16 cellular contexts compared by ENCODE assay signal in the genomic region with DNA sequence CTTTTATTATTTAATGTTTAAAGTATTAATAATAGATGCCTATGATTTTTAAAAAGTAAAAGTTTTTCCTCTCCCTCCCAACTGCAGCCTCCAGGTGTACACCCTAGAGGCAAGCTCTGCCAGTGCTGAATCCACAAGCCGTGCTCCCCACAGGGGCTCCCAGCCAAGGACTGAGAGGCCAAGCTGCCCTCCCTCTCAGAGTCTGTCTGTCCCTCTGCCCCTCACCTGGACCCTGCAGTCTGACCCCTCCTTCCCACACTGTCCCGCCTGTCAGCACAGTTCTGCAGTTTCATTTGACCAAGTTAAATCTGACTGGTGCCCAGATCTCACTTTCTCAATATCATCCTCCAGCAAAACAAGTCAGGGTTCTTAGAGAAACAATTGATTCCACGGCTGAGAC. TPM values are rescaled to one million over a fixed set of nuclear protein-coding genes. Genes with fewer than 3 reads are reported as not detected.
"Had no signal": no experiment of that assay in that cellular context is flagged by ENCODE, and none has a peak within 500 bp of the region (broad histone marks: within the 10 kb centered on the region; RNA-seq: fewer than 3 reads in every experiment).

No MANE protein-coding gene starts in this region.

- H3K4me3 ChIP-seq: ovary, thyroid gland, uterus had no signal

- ATAC-seq: stimulated activated memory B cell treated with anti-CD40 and anti-IgM and Interleukin-4, amounts not matched to agents 10 μg/mL and 1 μg/mL and 100 μg/mL, for 72 hours; T-cell had no signal

- H3K27me3 Mint-ChIP-seq: activated naive CD4-positive, alpha-beta T cell treated with anti-CD3 and anti-CD28 coated beads, Interleukin-2, amount 50 U/mL, for 24 hours; stimulated activated memory B cell treated with anti-CD40 and anti-IgM and Interleukin-4, amounts not matched to agents 10 μg/mL and 1 μg/mL and 100 μg/mL, for 72 hours; T-cell had no signal

- H3K27me3 ChIP-seq: ovary, thyroid gland, uterus had no signal

- H3K4me1 Mint-ChIP-seq: neural crest cell had no signal

- H3K4me3 Mint-ChIP-seq: activated CD4-positive, alpha-beta memory T cell treated with anti-CD3 and anti-CD28 coated beads for 36 hours; activated naive CD4-positive, alpha-beta T cell treated with anti-CD3 and anti-CD28 coated beads, Interleukin-2, amount 50 U/mL, for 24 hours; stimulated activated memory B cell treated with anti-CD40 and anti-IgM and Interleukin-4, amounts not matched to agents 10 μg/mL and 1 μg/mL and 100 μg/mL, for 72 hours; T-cell had no signal

- H3K27ac ChIP-seq: ovary, thyroid gland, uterus, VCaP had no signal

- H3K9me3 Mint-ChIP-seq: activated CD4-positive, alpha-beta memory T cell treated with anti-CD3 and anti-CD28 coated beads for 36 hours; activated naive CD4-positive, alpha-beta T cell treated with anti-CD3 and anti-CD28 coated beads, Interleukin-2, amount 50 U/mL, for 24 hours; neural crest cell; stimulated activated memory B cell treated with anti-CD40 and anti-IgM and Interleukin-4, amounts not matched to agents 10 μg/mL and 1 μg/mL and 100 μg/mL, for 72 hours; T-cell had no signal

- DNase-seq: activated CD4-positive, alpha-beta memory T cell treated with anti-CD3 and anti-CD28 coated beads for 36 hours; activated effector memory CD4-positive, alpha-beta T cell treated with anti-CD3 and anti-CD28 coated beads, Interleukin-2, amount 50 U/mL, for 16 hours; activated T-cell treated with anti-CD3 and anti-CD28 coated beads, Interleukin-2, amount 50 U/mL, for 48 hours; foreskin melanocyte; ovary; stimulated activated CD4-positive, alpha-beta T cell treated with anti-CD3 and anti-CD28 coated beads, Interleukin-12 subunit alpha, Interleukin-12 subunit beta, amount 100 ng/mL, for 4 hours; T-cell; thyroid gland; uterus had no signal

- H3K9me3 ChIP-seq: ovary, thyroid gland, uterus had no signal

- H3K36me3 Mint-ChIP-seq: activated CD4-positive, alpha-beta memory T cell treated with anti-CD3 and anti-CD28 coated beads for 36 hours; activated naive CD4-positive, alpha-beta T cell treated with anti-CD3 and anti-CD28 coated beads, Interleukin-2, amount 50 U/mL, for 24 hours; stimulated activated memory B cell treated with anti-CD40 and anti-IgM and Interleukin-4, amounts not matched to agents 10 μg/mL and 1 μg/mL and 100 μg/mL, for 72 hours; T-cell had no signal

- H3K27ac Mint-ChIP-seq: activated CD4-positive, alpha-beta memory T cell treated with anti-CD3 and anti-CD28 coated beads for 36 hours; activated naive CD4-positive, alpha-beta T cell treated with anti-CD3 and anti-CD28 coated beads, Interleukin-2, amount 50 U/mL, for 24 hours; stimulated activated memory B cell treated with anti-CD40 and anti-IgM and Interleukin-4, amounts not matched to agents 10 μg/mL and 1 μg/mL and 100 μg/mL, for 72 hours; T-cell had no signal

- H3K36me3 ChIP-seq: ovary, thyroid gland, uterus had no signal

RNA-seq across cellular contexts. Expression of gene PROC, which starts 14.8 kb away (rescaled TPM):
- total RNA-seq: activated CD4-positive, alpha-beta memory T cell treated with anti-CD3 and anti-CD28 coated beads for 36 hours; cardiac septum; fibroblast of lung; lower leg skin; neural crest cell; thyroid gland had no signal
